Comparison of ENCODE assay signal across 8 cellular contexts in genomic region chr5:96807099-96807654, GRCh38. TPM values are rescaled to one million over a fixed set of nuclear protein-coding genes. Genes with fewer than 3 reads are reported as not detected.
A peak's percentile ranks its signal among the peaks of the same experiment; 100 is the strongest.
DNase-seq lines count a peak whose midpoint lies in the region; ATAC-seq and TF ChIP-seq lines count a peak whose summit lies in the region.

No MANE protein-coding gene starts in this region.

- intact Hi-C loops in HCT116 (cut with micrococcal nuclease) (loop anchor here (10.0 kb wide), 2 partner anchors 128 to 1072 kb away; partner anchors contain the start of genes LNPEP and RHOBTB3), spleen (cut with DNase I; ENCODE audit: low total_unique reads) (loop anchor here (5.0 kb wide), 1 partner anchor 125 kb away; no protein-coding TSS in a partner anchor)

- CTCF ChIA-PET in HCT116 (lab: Charles Lee): no interaction called here

- H3K4me3 Mint-ChIP-seq in T-helper 17 cell: peak overlapping the region; percentile 99

- no peaks in the 10 kb centered on the region for H3K79me2 ChIP-seq in HCT116 (ENCODE audit: insufficient read depth, low read length)

- TF ChIP-seq POLR2A in HCT116 (IDR thresholded peaks at IDR 0.05; ENCODE audit: borderline replicate concordance, extremely low read depth, insufficient read depth, insufficient read length) (no peak), spleen (IDR thresholded peaks at IDR 0.05) (peak in 1 of 3 donors; percentile 49)

- no peak for TF ChIP-seq CTCF in HCT116 (IDR thresholded peaks at IDR 0.05 in 2 of 3, conservative IDR thresholded peaks at IDR 0.05 in 1 of 3; ENCODE audit: borderline replicate concordance in 1 of 3, insufficient read depth in 1 of 3, low read depth in 2 of 3, low read length in 2 of 3)
- TF ChIP-seq CTCF in spleen (IDR thresholded peaks at IDR 0.05 in 8 of 11, conservative IDR thresholded peaks at IDR 0.05 in 3 of 11): no peak

- peak overlapping the region; percentile 68 to 73 for H3K4me3 ChIP-seq in HCT116 (replicated peaks in 1 of 2; ENCODE audit: low read depth in 1 of 2, low read length in 2 of 2)
- peak overlapping the region; percentile 51 to 87 (median 69) for H3K4me3 ChIP-seq in spleen

- ATAC-seq in HCT116 (peak; percentile 60), T-helper 17 cell (peak; percentile 10)

- H3K9ac ChIP-seq in HCT116 (ENCODE audit: low read length): peak overlapping the region; percentile 81

- 0 to 1% (median 0%) methylated on average over 26 to 36 of the region's 36 CpGs for WGBS in spleen, 5 donors

- H3K4me1 ChIP-seq in HCT116 (ENCODE audit: control insufficient read depth in 1 of 2, insufficient read depth in 2 of 2, low read length in 2 of 2): peaks cover 5 to 13% of the 10 kb centered on the region in 2 experiments; a peak in 3 of 4 replicates
- peaks cover 17 to 60% (median 50%) of the 10 kb centered on the region in 6 donors for H3K4me1 ChIP-seq in spleen

- no peaks in the 10 kb centered on the region for H3K9me2 ChIP-seq in HCT116 (ENCODE audit: insufficient read depth)

- no peaks in the 10 kb centered on the region for H4K20me1 ChIP-seq in HCT116 (ENCODE audit: insufficient read depth)

- DNase-seq in stimulated activated CD4-positive, alpha-beta T cell treated with anti-CD3 and anti-CD28 coated beads, Interleukin-15, amount 100 ng/mL, for 1 hour (ENCODE audit: low read depth in 1 of 2, low spot score in 1 of 2): peak; percentile 12 to 36
- no peak for DNase-seq in stimulated activated CD4-positive, alpha-beta T cell treated with anti-CD3 and anti-CD28 coated beads, Interleukin-4, amount 100 ng/mL, for 1 hour
- DNase-seq in HCT116 (ENCODE audit: low read depth, low spot score): no peak
- peak; percentile 75 for DNase-seq in M059J (ENCODE audit: low read depth)
- DNase-seq in T-helper 17 cell: peak in 1 of 3 donors; percentile 38
- peak; percentile 32 for DNase-seq in kidney glomerular epithelial cell (lab: John Stamatoyannopoulos, UW)
- DNase-seq in spleen: peak; percentile 94

- TF ChIP-seq RAD21 in HCT116 (IDR thresholded peaks at IDR 0.05; ENCODE audit: low read depth): no peak

- peaks cover 8% of the 10 kb centered on the region for H3K36me3 Mint-ChIP-seq in T-helper 17 cell (ENCODE audit: low read depth)

- POLR2A ChIA-PET in HCT116 (lab: Charles Lee): interaction anchor here (0.6 to 1.8 kb wide), 4 partner anchors 13 to 92 kb away, joined by 3 to 4 read pairs (median 3); no protein-coding TSS in a partner anchor

- H3K4me2 ChIP-seq in HCT116 (ENCODE audit: low read length): peak overlapping the region; percentile 92

- no peaks in the 10 kb centered on the region for H3K9me3 ChIP-seq in HCT116 (ENCODE audit: control insufficient read depth in 1 of 2, insufficient read depth in 1 of 2, low read depth in 1 of 2, low read length in 2 of 2)
- H3K9me3 ChIP-seq in T-helper 17 cell (ENCODE audit: control insufficient read depth, low read length, poor library complexity, severe bottlenecking): no peaks in the 10 kb centered on the region
- H3K9me3 ChIP-seq in spleen: no peaks in the 10 kb centered on the region

- no TSS peak for BruUV-seq in HCT116 (replicated peaks; lab: Mats Ljungman, UMichigan)

- H3K27ac ChIP-seq in HCT116 (ENCODE audit: low read depth, low read length): peak overlapping the region; percentile 94
- peak overlapping the region; percentile 98 for H3K27ac ChIP-seq in cingulate gyrus (ENCODE audit: low read depth, low read length)
- H3K27ac ChIP-seq in spleen: peak overlapping the region; percentile 98 to 100 (median 99)

- H3K36me3 ChIP-seq in HCT116 (ENCODE audit: control insufficient read depth in 1 of 2, insufficient read depth in 2 of 2, low read length in 2 of 2) (no peaks in the 10 kb centered on the region), spleen (peaks cover 0 to 15% (median 6%) of the 10 kb centered on the region in 6 donors)

- H3K27me3 ChIP-seq in HCT116 (ENCODE audit: insufficient read depth, low read length) (no peaks in the 10 kb centered on the region), spleen (replicated peaks in 1 of 7) (no peaks in the 10 kb centered on the region)

- peak overlapping the region; percentile 95 for H2AFZ ChIP-seq in HCT116 (ENCODE audit: low read depth, low read length, poor library complexity, severe bottlenecking)

- RAD21 ChIA-PET in HCT116 (lab: Charles Lee; ENCODE audit: low non-redundant PET in 1 of 2, low total read pairs in 2 of 2, uncharacterized antibody in 2 of 2, unreplicated experiment in 2 of 2): interaction anchor here in 1 of 2 experiments (0.7 kb wide), 1 partner anchor 153 kb away, joined by 4 read pairs; no protein-coding TSS in a partner anchor

- peak overlapping the region; percentile 99 for H3K27ac Mint-ChIP-seq in T-helper 17 cell

- no peaks in the 10 kb centered on the region for H3K27me3 Mint-ChIP-seq in T-helper 17 cell

- H3K4me1 Mint-ChIP-seq in T-helper 17 cell: peaks cover 54% of the 10 kb centered on the region

TF ChIP-seq in HCT116, 20 proteins besides CTCF, POLR2A, EP300 and RAD21:
- TF ChIP-seq, protein P1, sequence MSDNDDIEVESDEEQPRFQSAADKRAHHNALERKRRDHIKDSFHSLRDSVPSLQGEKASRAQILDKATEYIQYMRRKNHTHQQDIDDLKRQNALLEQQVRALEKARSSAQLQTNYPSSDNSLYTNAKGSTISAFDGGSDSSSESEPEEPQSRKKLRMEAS (IDR thresholded peaks at IDR 0.05): peak; percentile 77
- TF ChIP-seq YY1 (IDR thresholded peaks at IDR 0.05; ENCODE audit: extremely low read depth, insufficient replicate concordance, low read depth, low read length) (peak; percentile 23), POLR2AphosphoS5 (IDR thresholded peaks at IDR 0.05; ENCODE audit: low read depth, low read length) (peak; percentile 68), TCF7L2 (IDR thresholded peaks at IDR 0.05; ENCODE audit: borderline replicate concordance, extremely low read depth, insufficient read depth, insufficient read length) (peak; percentile 23), ELF1 (IDR thresholded peaks at IDR 0.05; ENCODE audit: borderline replicate concordance, low read depth) (no peak)

RNA-seq across cellular contexts. Expression of gene ERAP1, which starts 0.6 kb away (rescaled TPM):
- 9.7 TPM for total RNA-seq in HCT116 (2021; ENCODE audit: unreplicated experiment)
- 5.0 and 6.6 TPM in 2 replicates for polyA plus RNA-seq in HCT116 (2012)
- 25.6 and 31.6 TPM in 2 replicates for total RNA-seq in M059J (2014; rRNA removed; shearing (Covaris generic))
- 10 to 100 TPM; 70.4 to 79.1 TPM for total RNA-seq in T-helper 17 cell
- 10 to 100 TPM; 53.4 to 86.7 (median 71.1) TPM for total RNA-seq in spleen
- 10 to 100 TPM in 1 of 3 donors, 1 to 10 TPM in 2; 7.3 to 12.3 (median 8.3) TPM for polyA plus RNA-seq in spleen

Comparison
In these comparisons a context has a peak if more than half of its experiments do, and no peak if none do; other contexts are left out.
1. DNase-seq: peak in stimulated activated CD4-positive, alpha-beta T cell treated with anti-CD3 and anti-CD28 coated beads, Interleukin-15, amount 100 ng/mL, for 1 hour (2 of 2), M059J (single experiment), kidney glomerular epithelial cell (single experiment) and spleen (single experiment); none in stimulated activated CD4-positive, alpha-beta T cell treated with anti-CD3 and anti-CD28 coated beads, Interleukin-4, amount 100 ng/mL, for 1 hour (single experiment) and HCT116 (single experiment).
2. Peak in every context shown above with its lines, with median percentiles within 50 percentile points of each other: H3K27ac ChIP-seq.